ENCODE assay signal across 1 cellular context in the genomic region with DNA sequence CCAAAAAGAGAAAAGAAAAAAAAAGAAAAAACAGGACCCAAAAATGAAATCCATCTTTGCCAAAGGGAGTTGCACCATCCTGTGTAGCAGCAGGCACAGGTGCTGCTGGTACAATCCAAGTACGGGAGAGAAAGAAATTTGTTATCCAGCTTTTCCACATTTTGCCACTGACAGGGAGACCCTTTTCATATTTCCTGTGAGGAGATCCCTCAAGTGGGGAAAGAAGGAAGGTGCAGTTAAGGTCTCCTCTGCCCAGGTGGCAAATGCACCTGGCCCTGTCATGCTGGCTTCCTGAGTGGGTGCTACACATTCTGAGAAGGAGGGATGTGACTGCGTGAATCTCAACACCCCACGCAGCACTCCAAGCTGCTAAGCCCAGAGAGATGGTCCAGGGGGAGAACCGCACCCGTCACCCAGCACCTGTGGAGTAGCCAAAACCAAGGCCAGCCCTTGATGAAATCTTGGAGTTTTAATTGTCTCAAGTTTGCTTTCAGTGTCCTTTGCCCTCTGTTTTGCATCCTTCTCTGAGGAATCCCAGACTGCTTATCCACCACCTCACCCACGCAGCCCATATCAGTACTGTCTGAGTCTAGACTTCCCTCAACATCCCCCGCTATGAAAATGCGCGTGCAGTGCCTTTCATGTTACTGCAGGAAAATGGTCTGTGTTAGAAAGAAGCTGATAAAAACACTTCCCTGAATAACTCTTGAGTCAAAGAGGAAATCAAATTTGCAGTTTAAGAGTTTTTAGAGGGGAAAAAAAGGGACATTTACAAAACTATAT.
TF ChIP-seq lines count a peak whose summit lies in the region.

No MANE protein-coding gene starts in this region.

TF ChIP-seq in HCT116, 20 proteins besides CTCF, POLR2A, EP300 and RAD21 (continued from another document):
- no peak for TF ChIP-seq FOSL1 (IDR thresholded peaks at IDR 0.05; ENCODE audit: low read depth)
- TF ChIP-seq, protein P1, sequence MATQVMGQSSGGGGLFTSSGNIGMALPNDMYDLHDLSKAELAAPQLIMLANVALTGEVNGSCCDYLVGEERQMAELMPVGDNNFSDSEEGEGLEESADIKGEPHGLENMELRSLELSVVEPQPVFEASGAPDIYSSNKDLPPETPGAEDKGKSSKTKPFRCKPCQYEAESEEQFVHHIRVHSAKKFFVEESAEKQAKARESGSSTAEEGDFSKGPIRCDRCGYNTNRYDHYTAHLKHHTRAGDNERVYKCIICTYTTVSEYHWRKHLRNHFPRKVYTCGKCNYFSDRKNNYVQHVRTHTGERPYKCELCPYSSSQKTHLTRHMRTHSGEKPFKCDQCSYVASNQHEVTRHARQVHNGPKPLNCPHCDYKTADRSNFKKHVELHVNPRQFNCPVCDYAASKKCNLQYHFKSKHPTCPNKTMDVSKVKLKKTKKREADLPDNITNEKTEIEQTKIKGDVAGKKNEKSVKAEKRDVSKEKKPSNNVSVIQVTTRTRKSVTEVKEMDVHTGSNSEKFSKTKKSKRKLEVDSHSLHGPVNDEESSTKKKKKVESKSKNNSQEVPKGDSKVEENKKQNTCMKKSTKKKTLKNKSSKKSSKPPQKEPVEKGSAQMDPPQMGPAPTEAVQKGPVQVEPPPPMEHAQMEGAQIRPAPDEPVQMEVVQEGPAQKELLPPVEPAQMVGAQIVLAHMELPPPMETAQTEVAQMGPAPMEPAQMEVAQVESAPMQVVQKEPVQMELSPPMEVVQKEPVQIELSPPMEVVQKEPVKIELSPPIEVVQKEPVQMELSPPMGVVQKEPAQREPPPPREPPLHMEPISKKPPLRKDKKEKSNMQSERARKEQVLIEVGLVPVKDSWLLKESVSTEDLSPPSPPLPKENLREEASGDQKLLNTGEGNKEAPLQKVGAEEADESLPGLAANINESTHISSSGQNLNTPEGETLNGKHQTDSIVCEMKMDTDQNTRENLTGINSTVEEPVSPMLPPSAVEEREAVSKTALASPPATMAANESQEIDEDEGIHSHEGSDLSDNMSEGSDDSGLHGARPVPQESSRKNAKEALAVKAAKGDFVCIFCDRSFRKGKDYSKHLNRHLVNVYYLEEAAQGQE (IDR thresholded peaks at IDR 0.05; ENCODE audit: low read depth), result no peak
TF ChIP-seq in HCT116: peak in this region for 0.
